Comparison of ENCODE assay signal across 34 cellular contexts in the genomic region with DNA sequence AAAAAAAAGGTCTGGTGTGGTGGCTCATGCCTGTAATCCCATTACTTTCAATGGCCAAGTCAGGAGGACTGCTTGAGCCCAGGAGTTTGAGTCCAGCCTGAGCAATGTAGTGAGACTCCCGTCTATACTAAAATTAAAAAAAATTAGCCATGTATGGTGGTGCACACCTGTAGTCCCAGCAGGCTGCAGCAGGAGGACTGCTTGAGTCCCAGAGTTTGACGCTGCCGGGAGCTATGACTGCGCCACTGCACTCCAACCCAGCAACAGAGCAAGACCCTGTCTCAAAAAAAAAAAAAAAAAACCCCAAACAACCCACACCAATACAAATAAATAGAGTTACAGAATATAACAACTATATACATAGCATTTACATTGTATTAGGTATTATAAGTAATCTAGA.
"Had no signal": no experiment of that assay in that cellular context is flagged by ENCODE, and none has a peak within 500 bp of the region (broad histone marks: within the 10 kb centered on the region; RNA-seq: fewer than 3 reads in every experiment).

No MANE protein-coding gene starts in this region.

- H3K27me3 Mint-ChIP-seq: activated CD4-positive, alpha-beta memory T cell treated with anti-CD3 and anti-CD28 coated beads, Interleukin-2, amount 10 ng/mL, durations not matched to agents 7 days and 5 days; activated CD4-positive, alpha-beta T cell treated with anti-CD3 and anti-CD28 coated beads for 36 hours; activated CD4-positive, alpha-beta T cell treated with anti-CD3 and anti-CD28 coated beads, Interleukin-2, amount 10 ng/mL, durations not matched to agents 7 days and 5 days; activated CD8-positive, alpha-beta memory T cell treated with anti-CD3 and anti-CD28 coated beads, Interleukin-2, amount 10 ng/mL, durations not matched to agents 7 days and 5 days; activated naive CD4-positive, alpha-beta T cell treated with anti-CD3 and anti-CD28 coated beads, Interleukin-2, amount 10 ng/mL, durations not matched to agents 7 days and 5 days; activated naive CD4-positive, alpha-beta T cell treated with anti-CD3 and anti-CD28 coated beads, Interleukin-2, amount 50 U/mL, for 24 hours; activated naive CD8-positive, alpha-beta T cell; activated naive CD8-positive, alpha-beta T cell treated with anti-CD3 and anti-CD28 coated beads, Interleukin-2, amount 10 ng/mL, durations not matched to agents 7 days and 5 days; activated naive CD8-positive, alpha-beta T cell treated with anti-CD3 and anti-CD28 coated beads, Interleukin-2, amount 50 U/mL, for 24 hours; activated T-cell treated with anti-CD3 and anti-CD28 coated beads, Interleukin-2, amount 50 U/mL, for 24 hours; T-cell had no signal

- H3K4me3 ChIP-seq: body of pancreas, breast epithelium had no signal

- ATAC-seq: activated CD4-positive, alpha-beta T cell treated with anti-CD3 and anti-CD28 coated beads for 36 hours; activated CD4-positive, CD25-positive, alpha-beta regulatory T cell treated with anti-CD3 and anti-CD28 coated beads, Interleukin-2, amount 50 U/mL, for 24 hours; activated CD8-positive, alpha-beta memory T cell treated with anti-CD3 and anti-CD28 coated beads, Interleukin-2, amount 10 ng/mL, durations not matched to agents 7 days and 5 days; activated CD8-positive, alpha-beta T cell treated with anti-CD3 and anti-CD28 coated beads, Interleukin-2, amount 10 ng/mL, durations not matched to agents 7 days and 5 days; activated naive CD8-positive, alpha-beta T cell treated with anti-CD3 and anti-CD28 coated beads, Interleukin-2, amount 50 U/mL, for 24 hours; body of pancreas; T-cell; WTC11 had no signal

- H3K9me3 ChIP-seq: body of pancreas, breast epithelium had no signal

- H3K4me1 Mint-ChIP-seq: activated CD4-positive, alpha-beta memory T cell treated with anti-CD3 and anti-CD28 coated beads, Interleukin-2, amount 10 ng/mL, durations not matched to agents 7 days and 5 days; activated naive CD4-positive, alpha-beta T cell treated with anti-CD3 and anti-CD28 coated beads, Interleukin-2, amount 10 ng/mL, durations not matched to agents 7 days and 5 days had no signal

- H3K9me3 Mint-ChIP-seq: activated CD4-positive, alpha-beta memory T cell treated with anti-CD3 and anti-CD28 coated beads, Interleukin-2, amount 10 ng/mL, durations not matched to agents 7 days and 5 days; activated CD4-positive, alpha-beta T cell treated with anti-CD3 and anti-CD28 coated beads, Interleukin-2, amount 10 ng/mL, durations not matched to agents 7 days and 5 days; activated naive CD4-positive, alpha-beta T cell treated with anti-CD3 and anti-CD28 coated beads, Interleukin-2, amount 10 ng/mL, durations not matched to agents 7 days and 5 days; activated naive CD4-positive, alpha-beta T cell treated with anti-CD3 and anti-CD28 coated beads, Interleukin-2, amount 50 U/mL, for 24 hours; activated naive CD8-positive, alpha-beta T cell treated with anti-CD3 and anti-CD28 coated beads, Interleukin-2, amount 10 ng/mL, durations not matched to agents 7 days and 5 days; activated naive CD8-positive, alpha-beta T cell treated with anti-CD3 and anti-CD28 coated beads, Interleukin-2, amount 50 U/mL, for 24 hours; activated T-cell treated with anti-CD3 and anti-CD28 coated beads, Interleukin-2, amount 50 U/mL, for 24 hours; activated T-helper 2 cell treated with anti-CD3 and anti-CD28 coated beads, Interferon-gamma antibody, Interleukin-2, Interleukin-4, amounts not matched to agents 10 μg/mL and 5 μg/mL and 100 μg/mL, durations not matched to agents 14 hours and 24 hours and 36 hours; T-cell; T-helper 2 cell treated with Interferon-gamma antibody and Interleukin-4, amounts not matched to agents 5 μg/mL and 100 μg/mL, for 36 hours; WTC11 had no signal

- H3K27ac Mint-ChIP-seq: activated CD4-positive, alpha-beta memory T cell treated with anti-CD3 and anti-CD28 coated beads, Interleukin-2, amount 10 ng/mL, durations not matched to agents 7 days and 5 days; activated CD4-positive, alpha-beta T cell treated with anti-CD3 and anti-CD28 coated beads for 36 hours; activated CD4-positive, alpha-beta T cell treated with anti-CD3 and anti-CD28 coated beads, Interleukin-2, amount 10 ng/mL, durations not matched to agents 7 days and 5 days; activated CD8-positive, alpha-beta memory T cell treated with anti-CD3 and anti-CD28 coated beads, Interleukin-2, amount 10 ng/mL, durations not matched to agents 7 days and 5 days; activated CD8-positive, alpha-beta T cell treated with anti-CD3 and anti-CD28 coated beads, Interleukin-2, amount 10 ng/mL, durations not matched to agents 7 days and 5 days; activated naive CD4-positive, alpha-beta T cell treated with anti-CD3 and anti-CD28 coated beads, Interleukin-2, amount 10 ng/mL, durations not matched to agents 7 days and 5 days; activated naive CD8-positive, alpha-beta T cell; activated naive CD8-positive, alpha-beta T cell treated with anti-CD3 and anti-CD28 coated beads, Interleukin-2, amount 10 ng/mL, durations not matched to agents 7 days and 5 days; activated naive CD8-positive, alpha-beta T cell treated with anti-CD3 and anti-CD28 coated beads, Interleukin-2, amount 50 U/mL, for 24 hours; activated T-cell treated with anti-CD3 and anti-CD28 coated beads, Interleukin-2, amount 50 U/mL, for 24 hours; activated T-helper 2 cell treated with anti-CD3 and anti-CD28 coated beads, Interferon-gamma antibody, Interleukin-2, Interleukin-4, amounts not matched to agents 10 μg/mL and 5 μg/mL and 100 μg/mL, durations not matched to agents 14 hours and 24 hours and 36 hours; T-cell; T-helper 2 cell treated with Interferon-gamma antibody and Interleukin-4, amounts not matched to agents 5 μg/mL and 100 μg/mL, for 36 hours; WTC11 had no signal

- H3K4me3 Mint-ChIP-seq: activated CD4-positive, alpha-beta memory T cell treated with anti-CD3 and anti-CD28 coated beads, Interleukin-2, amount 10 ng/mL, durations not matched to agents 7 days and 5 days; activated CD4-positive, alpha-beta T cell treated with anti-CD3 and anti-CD28 coated beads for 36 hours; activated CD4-positive, alpha-beta T cell treated with anti-CD3 and anti-CD28 coated beads, Interleukin-2, amount 10 ng/mL, durations not matched to agents 7 days and 5 days; activated CD8-positive, alpha-beta memory T cell treated with anti-CD3 and anti-CD28 coated beads, Interleukin-2, amount 10 ng/mL, durations not matched to agents 7 days and 5 days; activated CD8-positive, alpha-beta T cell treated with anti-CD3 and anti-CD28 coated beads, Interleukin-2, amount 10 ng/mL, durations not matched to agents 7 days and 5 days; activated naive CD4-positive, alpha-beta T cell treated with anti-CD3 and anti-CD28 coated beads, Interleukin-2, amount 10 ng/mL, durations not matched to agents 7 days and 5 days; activated naive CD4-positive, alpha-beta T cell treated with anti-CD3 and anti-CD28 coated beads, Interleukin-2, amount 50 U/mL, for 24 hours; activated naive CD8-positive, alpha-beta T cell; activated naive CD8-positive, alpha-beta T cell treated with anti-CD3 and anti-CD28 coated beads, Interleukin-2, amount 10 ng/mL, durations not matched to agents 7 days and 5 days; activated naive CD8-positive, alpha-beta T cell treated with anti-CD3 and anti-CD28 coated beads, Interleukin-2, amount 50 U/mL, for 24 hours; activated T-cell treated with anti-CD3 and anti-CD28 coated beads, Interleukin-2, amount 50 U/mL, for 24 hours; T-cell; T-helper 2 cell treated with Interferon-gamma antibody and Interleukin-4, amounts not matched to agents 5 μg/mL and 100 μg/mL, for 36 hours; WTC11 had no signal

- H3K27ac ChIP-seq: body of pancreas, brain microvascular endothelial cell, breast epithelium, WERI-Rb-1 had no signal

- H3K27me3 ChIP-seq: body of pancreas, brain microvascular endothelial cell, breast epithelium had no signal

- DNase-seq: activated CD4-positive, alpha-beta memory T cell treated with anti-CD3 and anti-CD28 coated beads, Interleukin-2, amount 10 ng/mL, durations not matched to agents 7 days and 5 days; activated CD4-positive, alpha-beta T cell treated with anti-CD3 and anti-CD28 coated beads for 1 hour; activated CD4-positive, alpha-beta T cell treated with anti-CD3 and anti-CD28 coated beads for 36 hours; activated CD4-positive, alpha-beta T cell treated with anti-CD3 and anti-CD28 coated beads for 48 hours; activated CD4-positive, alpha-beta T cell treated with anti-CD3 and anti-CD28 coated beads, Interleukin-2, amount 10 ng/mL, durations not matched to agents 7 days and 5 days; activated CD4-positive, alpha-beta T cell treated with anti-CD3 and anti-CD28 coated beads, Interleukin-2, amount 50 U/mL, for 48 hours; activated CD4-positive, CD25-positive, alpha-beta regulatory T cell; activated CD8-positive, alpha-beta memory T cell treated with anti-CD3 and anti-CD28 coated beads for 24 hours; activated CD8-positive, alpha-beta memory T cell treated with anti-CD3 and anti-CD28 coated beads, Interleukin-2, amount 10 ng/mL, durations not matched to agents 7 days and 5 days; activated CD8-positive, alpha-beta memory T cell treated with anti-CD3 and anti-CD28 coated beads, Interleukin-2, amount 50 U/mL, for 48 hours; activated CD8-positive, alpha-beta T cell treated with anti-CD3 and anti-CD28 coated beads, Interleukin-2, amount 10 ng/mL, durations not matched to agents 7 days and 5 days; activated effector memory CD4-positive, alpha-beta T cell treated with Interleukin-2 at 50 U/mL for 16 hours; activated gamma-delta T cell; activated naive CD4-positive, alpha-beta T cell treated with anti-CD3 and anti-CD28 coated beads, Interleukin-2, amount 10 ng/mL, durations not matched to agents 7 days and 5 days; activated naive CD4-positive, alpha-beta T cell treated with Interleukin-2 at 50 U/mL for 16 hours; activated naive CD8-positive, alpha-beta T cell treated with anti-CD3 and anti-CD28 coated beads, Interleukin-2, amount 10 ng/mL, durations not matched to agents 7 days and 5 days; activated naive CD8-positive, alpha-beta T cell treated with anti-CD3 and anti-CD28 coated beads, Interleukin-2, amount 50 U/mL, for 24 hours; activated T-cell treated with anti-CD3 and anti-CD28 coated beads, Interleukin-2, amount 50 U/mL, for 24 hours; activated T-cell treated with anti-CD3 and anti-CD28 coated beads, Interleukin-2, amount 50 U/mL, for 48 hours; aorta; body of pancreas; brain microvascular endothelial cell; central memory CD4-positive, alpha-beta T cell; T-cell; T-helper 2 cell; T-helper 9 cell; WERI-Rb-1 had no signal

- H3K36me3 ChIP-seq: brain microvascular endothelial cell, breast epithelium, WERI-Rb-1 had no signal
